In the genomic region with DNA sequence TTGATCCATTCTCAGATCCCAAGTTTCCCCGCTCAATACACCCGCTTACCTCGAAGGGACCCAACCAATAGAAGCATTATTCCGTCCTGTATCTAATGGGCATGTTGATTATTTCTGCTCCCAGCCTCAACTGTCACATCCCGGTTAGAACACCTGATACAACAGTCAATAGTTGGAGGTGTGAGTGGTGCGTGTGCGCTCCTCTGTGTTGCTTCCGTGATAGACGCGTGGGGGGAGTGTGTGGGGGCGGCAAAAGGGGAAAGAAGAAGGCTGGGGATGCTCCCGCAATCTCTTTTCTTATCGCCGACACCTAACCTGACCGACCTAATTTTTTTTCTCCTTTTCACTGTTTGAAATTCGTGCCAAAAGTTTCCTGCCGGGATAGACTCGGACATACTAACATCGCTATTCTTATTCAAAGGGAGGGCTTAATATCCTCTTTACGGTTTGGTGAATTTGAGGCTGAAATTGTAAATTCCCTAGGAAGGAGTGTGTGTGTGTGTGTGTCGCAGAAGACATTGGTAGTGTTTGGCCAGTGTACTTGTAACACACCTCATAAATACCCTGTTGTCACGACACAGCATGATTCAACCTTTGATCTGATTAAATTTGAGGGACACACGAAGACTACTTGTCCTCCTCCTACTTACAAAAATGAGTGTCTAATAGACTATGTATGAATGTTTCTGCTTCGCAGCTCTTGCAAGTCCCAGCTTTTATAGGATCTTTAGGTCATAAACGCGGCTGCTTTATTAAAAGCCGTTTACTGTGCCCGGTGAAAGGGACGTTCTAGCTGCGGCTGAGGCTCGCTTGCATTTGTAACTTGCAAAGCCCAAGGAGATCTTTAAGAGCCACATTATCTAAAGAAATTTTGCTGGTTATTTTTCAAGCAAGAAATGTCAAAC, we compare ENCODE assay signal across 2 cellular contexts.
TF ChIP-seq lines count a peak whose summit lies in the region.

No MANE protein-coding gene starts in this region.

TF ChIP-seq in SK-N-SH treated with all-trans-retinoic acid at 6 μM for 48 hours, 23 proteins besides CTCF, POLR2A, EP300 and RAD21 (continued from another document):
- TF ChIP-seq, protein P1, sequence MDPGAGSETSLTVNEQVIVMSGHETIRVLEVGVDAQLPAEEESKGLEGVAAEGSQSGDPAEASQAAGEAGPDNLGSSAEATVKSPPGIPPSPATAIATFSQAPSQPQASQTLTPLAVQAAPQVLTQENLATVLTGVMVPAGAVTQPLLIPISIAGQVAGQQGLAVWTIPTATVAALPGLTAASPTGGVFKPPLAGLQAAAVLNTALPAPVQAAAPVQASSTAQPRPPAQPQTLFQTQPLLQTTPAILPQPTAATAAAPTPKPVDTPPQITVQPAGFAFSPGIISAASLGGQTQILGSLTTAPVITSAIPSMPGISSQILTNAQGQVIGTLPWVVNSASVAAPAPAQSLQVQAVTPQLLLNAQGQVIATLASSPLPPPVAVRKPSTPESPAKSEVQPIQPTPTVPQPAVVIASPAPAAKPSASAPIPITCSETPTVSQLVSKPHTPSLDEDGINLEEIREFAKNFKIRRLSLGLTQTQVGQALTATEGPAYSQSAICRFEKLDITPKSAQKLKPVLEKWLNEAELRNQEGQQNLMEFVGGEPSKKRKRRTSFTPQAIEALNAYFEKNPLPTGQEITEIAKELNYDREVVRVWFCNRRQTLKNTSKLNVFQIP (CRISPR knock-in tag; IDR thresholded peaks at IDR 0.05; ENCODE audit: borderline replicate concordance, low read depth), result no peak
- TF ChIP-seq PPARA (CRISPR knock-in tag; IDR thresholded peaks at IDR 0.05; ENCODE audit: borderline replicate concordance), result no peak
- no peak for TF ChIP-seq SNAI2 (CRISPR knock-in tag; IDR thresholded peaks at IDR 0.05)
- no peak for TF ChIP-seq ARNTL (CRISPR knock-in tag; IDR thresholded peaks at IDR 0.05; ENCODE audit: borderline replicate concordance, low read depth)
TF ChIP-seq in SK-N-SH treated with all-trans-retinoic acid at 6 μM for 48 hours: peak in this region for 0.

TF ChIP-seq in HEK293, 187 proteins besides CTCF, POLR2A, EP300 and RAD21 (continued from another document):
- TF ChIP-seq, protein P2, sequence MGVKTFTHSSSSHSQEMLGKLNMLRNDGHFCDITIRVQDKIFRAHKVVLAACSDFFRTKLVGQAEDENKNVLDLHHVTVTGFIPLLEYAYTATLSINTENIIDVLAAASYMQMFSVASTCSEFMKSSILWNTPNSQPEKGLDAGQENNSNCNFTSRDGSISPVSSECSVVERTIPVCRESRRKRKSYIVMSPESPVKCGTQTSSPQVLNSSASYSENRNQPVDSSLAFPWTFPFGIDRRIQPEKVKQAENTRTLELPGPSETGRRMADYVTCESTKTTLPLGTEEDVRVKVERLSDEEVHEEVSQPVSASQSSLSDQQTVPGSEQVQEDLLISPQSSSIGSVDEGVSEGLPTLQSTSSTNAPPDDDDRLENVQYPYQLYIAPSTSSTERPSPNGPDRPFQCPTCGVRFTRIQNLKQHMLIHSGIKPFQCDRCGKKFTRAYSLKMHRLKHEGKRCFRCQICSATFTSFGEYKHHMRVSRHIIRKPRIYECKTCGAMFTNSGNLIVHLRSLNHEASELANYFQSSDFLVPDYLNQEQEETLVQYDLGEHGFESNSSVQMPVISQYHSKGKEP (tag by site-specific recombination; IDR thresholded peaks at IDR 0.05), result peak; percentile 36
- TF ChIP-seq ZIC2 (tag by site-specific recombination; IDR thresholded peaks at IDR 0.05) (peak; percentile 36; the same call in 1 of the 2 replicates), ZNF658 (tag by site-specific recombination; IDR thresholded peaks at IDR 0.05) (no peak), ZNF335 (tag by site-specific recombination; conservative IDR thresholded peaks at IDR 0.05) (no peak), ZXDB (tag by site-specific recombination; IDR thresholded peaks at IDR 0.05) (no peak), GLIS1 (tag by site-specific recombination; IDR thresholded peaks at IDR 0.05) (no peak), TRIM28 (IDR thresholded peaks at IDR 0.05; ENCODE audit: borderline replicate concordance, low read length) (0 out of 2 replicates have a peak, but pooled peaks have one; percentile 14), FEZF1 (tag by site-specific recombination; IDR thresholded peaks at IDR 0.05) (0 out of 2 replicates have a peak, but pooled peaks have one; percentile 20), ZNF621 (tag by site-specific recombination; IDR thresholded peaks at IDR 0.05) (no peak), ZSCAN30 (tag by site-specific recombination; IDR thresholded peaks at IDR 0.05) (no peak), ZNF404 (tag by site-specific recombination; IDR thresholded peaks at IDR 0.05) (no peak)
- TF ChIP-seq, protein P3, sequence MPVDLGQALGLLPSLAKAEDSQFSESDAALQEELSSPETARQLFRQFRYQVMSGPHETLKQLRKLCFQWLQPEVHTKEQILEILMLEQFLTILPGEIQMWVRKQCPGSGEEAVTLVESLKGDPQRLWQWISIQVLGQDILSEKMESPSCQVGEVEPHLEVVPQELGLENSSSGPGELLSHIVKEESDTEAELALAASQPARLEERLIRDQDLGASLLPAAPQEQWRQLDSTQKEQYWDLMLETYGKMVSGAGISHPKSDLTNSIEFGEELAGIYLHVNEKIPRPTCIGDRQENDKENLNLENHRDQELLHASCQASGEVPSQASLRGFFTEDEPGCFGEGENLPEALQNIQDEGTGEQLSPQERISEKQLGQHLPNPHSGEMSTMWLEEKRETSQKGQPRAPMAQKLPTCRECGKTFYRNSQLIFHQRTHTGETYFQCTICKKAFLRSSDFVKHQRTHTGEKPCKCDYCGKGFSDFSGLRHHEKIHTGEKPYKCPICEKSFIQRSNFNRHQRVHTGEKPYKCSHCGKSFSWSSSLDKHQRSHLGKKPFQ (tag by site-specific recombination; IDR thresholded peaks at IDR 0.05), result no peak
- TF ChIP-seq, protein P4, sequence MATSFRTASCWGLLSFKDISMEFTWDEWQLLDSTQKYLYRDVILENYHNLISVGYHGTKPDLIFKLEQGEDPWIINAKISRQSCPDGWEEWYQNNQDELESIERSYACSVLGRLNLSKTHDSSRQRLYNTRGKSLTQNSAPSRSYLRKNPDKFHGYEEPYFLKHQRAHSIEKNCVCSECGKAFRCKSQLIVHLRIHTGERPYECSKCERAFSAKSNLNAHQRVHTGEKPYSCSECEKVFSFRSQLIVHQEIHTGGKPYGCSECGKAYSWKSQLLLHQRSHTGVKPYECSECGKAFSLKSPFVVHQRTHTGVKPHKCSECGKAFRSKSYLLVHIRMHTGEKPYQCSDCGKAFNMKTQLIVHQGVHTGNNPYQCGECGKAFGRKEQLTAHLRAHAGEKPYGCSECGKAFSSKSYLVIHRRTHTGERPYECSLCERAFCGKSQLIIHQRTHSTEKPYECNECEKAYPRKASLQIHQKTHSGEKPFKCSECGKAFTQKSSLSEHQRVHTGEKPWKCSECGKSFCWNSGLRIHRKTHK (tag by site-specific recombination; IDR thresholded peaks at IDR 0.05), result no peak
